22 cellular contexts compared by ENCODE assay signal in the genomic region with DNA sequence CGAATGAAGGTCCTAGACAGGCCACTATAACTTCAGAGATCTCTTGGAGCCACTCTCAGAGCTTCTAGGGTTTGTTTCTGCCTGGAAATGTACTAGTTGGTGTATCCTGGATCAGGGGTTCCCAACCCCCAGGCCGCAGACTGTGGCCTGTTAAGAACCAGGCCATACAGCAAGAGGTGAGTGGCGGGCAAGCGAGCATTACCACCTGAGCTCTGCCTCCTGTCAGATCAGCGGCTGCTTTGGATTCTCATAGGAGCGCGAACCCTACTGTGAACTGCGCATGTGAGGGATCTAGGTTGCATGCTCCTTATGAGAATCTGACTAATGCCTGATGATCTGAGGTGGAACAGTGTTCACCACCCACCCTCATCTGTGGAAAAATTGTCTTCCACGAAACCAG. TPM values are rescaled to one million over a fixed set of nuclear protein-coding genes. Genes with fewer than 3 reads are reported as not detected.
DNase-seq lines count a peak whose midpoint lies in the region; ATAC-seq and TF ChIP-seq lines count a peak whose summit lies in the region.
"Had no signal": no experiment of that assay in that cellular context is flagged by ENCODE, and none has a peak within 500 bp of the region (broad histone marks: within the 10 kb centered on the region; RNA-seq: fewer than 3 reads in every experiment).

No MANE protein-coding gene starts in this region.

- peaks cover 46% of the 10 kb centered on the region for H4K20me1 ChIP-seq in hepatocyte (ENCODE audit: insufficient read depth, poor library complexity, severe bottlenecking)

- H3K27ac Mint-ChIP-seq in T-helper 17 cell: no peak overlapping the region
- no peak overlapping the region for H3K27ac Mint-ChIP-seq in activated T-cell treated with anti-CD3 and anti-CD28 coated beads, Interleukin-2, amount 50 U/mL, for 72 hours

- H4K8ac ChIP-seq in neuronal stem cell (ENCODE audit: low read depth, low read length): no peak overlapping the region

- H2AFZ ChIP-seq in hepatocyte (no peak overlapping the region), neuronal stem cell (ENCODE audit: low read length) (no peak overlapping the region)
- H2AFZ ChIP-seq: GM23248 had no signal

- no peak for ATAC-seq in T-helper 17 cell
- ATAC-seq in activated T-cell treated with anti-CD3 and anti-CD28 coated beads, Interleukin-2, amount 50 U/mL, for 72 hours (replicated peaks in 1 of 2): no peak
- ATAC-seq: PC-3 had no signal

- 98% methylated on average over 9 of the region's 9 CpGs for WGBS in hepatocyte (ENCODE audit: low lambda C conversion rate, missing lambda C conversion rate)
- WGBS in neuronal stem cell (ENCODE audit: extremely low coverage in 2 of 2, insufficient read length in 2 of 2, insufficient replicate concordance in 1 of 2), 2 donors: no CpG with 5 or more reads among the region's 9 CpGs

- peak overlapping the region; percentile 86 for H3K4me2 ChIP-seq in hepatocyte
- H3K4me2 ChIP-seq in neuronal stem cell (ENCODE audit: insufficient read depth, low read length, poor library complexity, severe bottlenecking): no peak overlapping the region

- no peak for TF ChIP-seq CTCF in hepatocyte (IDR thresholded peaks at IDR 0.05; ENCODE audit: poor library complexity)

- H4K91ac ChIP-seq in neuronal stem cell (ENCODE audit: low read depth, low read length, poor library complexity): no peak overlapping the region

- H3K4me1 Mint-ChIP-seq in T-helper 17 cell: peaks cover 44% of the 10 kb centered on the region
- H3K4me1 Mint-ChIP-seq in activated T-cell treated with anti-CD3 and anti-CD28 coated beads, Interleukin-2, amount 50 U/mL, for 72 hours (ENCODE audit: low read depth): peaks cover 61% of the 10 kb centered on the region

- DNase-seq in T-helper 17 cell: no peak
- no peak for DNase-seq in hepatocyte (ENCODE audit: low spot score)
- no peak for DNase-seq in neuronal stem cell (ENCODE audit: low spot score)
- no peak for DNase-seq in activated T-cell treated with anti-CD3 and anti-CD28 coated beads, Interleukin-2, amount 50 U/mL, for 72 hours
- DNase-seq in NCI-H2081 treated with DMSO at 0.1 percent for 48 hours (lab: John Stamatoyannopoulos, UW): no peak
- no peak for DNase-seq in activated T-cell treated with anti-CD3 and anti-CD28 coated beads, Interleukin-2, amount 50 U/mL, for 48 hours
- DNase-seq in HUDEP-2 (lab: John Stamatoyannopoulos, UW; ENCODE audit: unreplicated experiment in 76 of 76): no peak
- DNase-seq: Calu3; GM23248; IMR-90; KG1; MG63; NCI-H1105 treated with DMSO at 0.1 percent for 48 hours; NCI-H2029; NCI-H446 treated with DMSO at 0.1 percent for 48 hours; NCI-H526; NCI-H82; NK-92 treated with Interleukin-12 subunit alpha and Interleukin-12 subunit beta, amount 100 ng/mL, for 24 hours; PC-3; Right ventricle myocardium superior had no signal

- H3K27me3 ChIP-seq in hepatocyte (no peaks in the 10 kb centered on the region), neuronal stem cell (ENCODE audit: control insufficient read depth in 3 of 3, insufficient read depth in 3 of 3, low read depth in 1 of 3, low read length in 3 of 3) (no peaks in the 10 kb centered on the region)
- H3K27me3 ChIP-seq: MG63 had no signal

- no peak overlapping the region for H3K18ac ChIP-seq in neuronal stem cell (ENCODE audit: low read length)

- H3K4me1 ChIP-seq in hepatocyte (ENCODE audit: insufficient read depth) (peaks cover 18% of the 10 kb centered on the region), neuronal stem cell (ENCODE audit: control insufficient read depth in 2 of 2, insufficient read depth in 1 of 2, low read depth in 1 of 2, low read length in 2 of 2) (peaks cover 3 to 4% of the 10 kb centered on the region in 2 donors)

- H3K4me3 ChIP-seq in hepatocyte: no peak overlapping the region
- H3K4me3 ChIP-seq in neuronal stem cell (ENCODE audit: low read length in 2 of 2): no peak overlapping the region
- H3K4me3 ChIP-seq: GM23248, MG63, SJSA1 had no signal

- H3K9ac ChIP-seq in neuronal stem cell (ENCODE audit: low read depth, low read length, poor library complexity): no peak overlapping the region
- H3K9ac ChIP-seq: GM23248 had no signal

- H3K27me3 Mint-ChIP-seq in T-helper 17 cell: no peaks in the 10 kb centered on the region
- H3K27me3 Mint-ChIP-seq in activated T-cell treated with anti-CD3 and anti-CD28 coated beads, Interleukin-2, amount 50 U/mL, for 72 hours (ENCODE audit: low read depth): no peaks in the 10 kb centered on the region

- no peaks in the 10 kb centered on the region for H3K9me2 ChIP-seq in hepatocyte (replicated peaks; ENCODE audit: insufficient read depth)

- H3K27ac ChIP-seq in hepatocyte (no peak overlapping the region), neuronal stem cell (replicated peaks; ENCODE audit: low read length) (no peak overlapping the region)
- H3K27ac ChIP-seq: C4-2B, GM23248, SJSA1 had no signal

- no peak overlapping the region for H2BK120ac ChIP-seq in neuronal stem cell (ENCODE audit: low read depth, low read length)

- peaks cover 7% of the 10 kb centered on the region for H3K36me3 Mint-ChIP-seq in T-helper 17 cell (ENCODE audit: low read depth)
- peaks cover 7 to 19% of the 10 kb centered on the region in 2 donors for H3K36me3 Mint-ChIP-seq in activated T-cell treated with anti-CD3 and anti-CD28 coated beads, Interleukin-2, amount 50 U/mL, for 72 hours (ENCODE audit: insufficient read depth in 2 of 2)

- peak overlapping the region; percentile 21 for H3K4me3 Mint-ChIP-seq in T-helper 17 cell
- peak overlapping the region in 1 of 2 donors; percentile 15 for H3K4me3 Mint-ChIP-seq in activated T-cell treated with anti-CD3 and anti-CD28 coated beads, Interleukin-2, amount 50 U/mL, for 72 hours

- no peak overlapping the region for H3K14ac ChIP-seq in neuronal stem cell (ENCODE audit: low read length)

- no peak overlapping the region for H3K23ac ChIP-seq in neuronal stem cell (ENCODE audit: low read depth, low read length, poor library complexity)

- H3K36me3 ChIP-seq in hepatocyte (replicated peaks; ENCODE audit: insufficient read depth, low read depth): no peaks in the 10 kb centered on the region
- H3K36me3 ChIP-seq in neuronal stem cell (replicated peaks in 1 of 2; ENCODE audit: control insufficient read depth in 2 of 2, insufficient read depth in 2 of 2, low read length in 2 of 2): peaks cover 31 to 63% of the 10 kb centered on the region in 2 donors

- peaks cover 68% of the 10 kb centered on the region for H3K79me2 ChIP-seq in hepatocyte

- H2BK12ac ChIP-seq in neuronal stem cell (ENCODE audit: low read length): no peak overlapping the region

- H3K4ac ChIP-seq in neuronal stem cell (ENCODE audit: low read length): no peak overlapping the region

- H2AK5ac ChIP-seq in neuronal stem cell (ENCODE audit: low read depth, low read length): peak overlapping the region; percentile 14

- no peak overlapping the region for H2BK15ac ChIP-seq in neuronal stem cell (ENCODE audit: low read length)

- H3K9me3 Mint-ChIP-seq in activated T-cell treated with anti-CD3 and anti-CD28 coated beads, Interleukin-2, amount 50 U/mL, for 72 hours: peaks cover 0 to 2% of the 10 kb centered on the region in 2 donors

- peaks cover 17% of the 10 kb centered on the region for H3K79me1 ChIP-seq in neuronal stem cell (ENCODE audit: low read depth, low read length)

- no peaks in the 10 kb centered on the region for H3K9me3 ChIP-seq in T-helper 17 cell (ENCODE audit: control insufficient read depth, low read length, poor library complexity, severe bottlenecking)
- H3K9me3 ChIP-seq in hepatocyte (ENCODE audit: low read depth): no peaks in the 10 kb centered on the region
- peaks cover 0 to 22% of the 10 kb centered on the region in 2 donors for H3K9me3 ChIP-seq in neuronal stem cell (replicated peaks in 1 of 2; ENCODE audit: control insufficient read depth in 2 of 2, insufficient read depth in 1 of 2, low read depth in 1 of 2, low read length in 2 of 2)
- H3K9me3 ChIP-seq: MG63 had no signal

- no peak overlapping the region for H2BK5ac ChIP-seq in neuronal stem cell (ENCODE audit: low read length)

RNA-seq across cellular contexts. Expression of gene BRPF3, which starts 2.4 kb away (rescaled TPM):
- total RNA-seq in T-helper 17 cell (10 to 100 TPM; 27.6 to 30.6 TPM), hepatocyte (31.4 and 33.7 TPM in 2 replicates)
- 25.5 and 25.9 TPM in 2 replicates for polyA plus RNA-seq in hepatocyte
- polyA plus RNA-seq in neuronal stem cell (2013, experiment 1 of 2): 20.5 TPM
- polyA plus RNA-seq in neuronal stem cell (2013, experiment 2 of 2): 20.4 TPM
- 10 to 100 TPM; 24.4 to 26.8 TPM for total RNA-seq in activated T-cell treated with anti-CD3 and anti-CD28 coated beads, Interleukin-2, amount 50 U/mL, for 72 hours
